In the genomic region with DNA sequence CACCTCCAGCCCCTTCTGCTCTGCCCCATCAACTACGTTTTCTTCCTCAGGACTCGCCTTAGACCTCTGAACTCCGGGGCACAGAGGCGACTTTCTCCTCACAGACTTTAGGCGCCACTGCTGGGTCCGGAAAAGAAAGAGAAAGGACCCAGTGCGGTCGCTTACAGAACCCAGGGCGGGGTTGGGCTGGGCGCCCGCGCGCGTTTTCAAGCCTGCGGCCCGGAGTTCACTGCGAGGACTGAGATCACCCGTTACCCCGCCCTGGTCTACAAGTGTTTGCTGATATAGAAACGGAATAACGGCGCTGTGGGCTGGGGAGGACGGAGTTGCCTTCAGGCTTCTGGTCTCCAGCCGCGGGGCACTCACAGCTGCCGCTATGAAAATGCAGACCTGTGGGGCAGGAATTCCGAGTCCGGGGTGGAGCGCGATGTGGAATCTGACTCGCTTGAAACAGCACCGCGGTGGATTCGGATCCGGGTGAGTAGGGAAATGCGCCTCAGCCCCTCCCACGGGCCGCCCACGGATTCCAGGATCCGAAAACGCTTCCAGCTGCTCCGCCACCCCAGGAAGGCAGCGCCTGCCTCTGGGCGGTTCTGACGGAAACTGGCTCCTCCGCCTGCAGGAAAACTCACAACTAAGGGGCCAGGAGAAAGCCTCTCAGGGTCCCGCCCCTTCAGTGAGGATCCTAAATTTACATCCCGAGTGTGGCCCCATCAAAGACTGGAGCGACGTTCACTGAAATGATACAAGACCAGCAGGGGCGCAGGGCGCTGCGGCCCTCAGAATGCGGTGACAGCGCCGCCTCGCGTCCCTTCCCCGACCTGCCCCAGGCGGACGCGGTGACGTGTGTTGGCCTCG, we compare ENCODE assay signal across 1 cellular context.
TF ChIP-seq lines count a peak whose summit lies in the region.

No MANE protein-coding gene starts in this region.

TF ChIP-seq in GM12878, 131 proteins besides CTCF, POLR2A, EP300 and RAD21 (continued from another document and continues in another):
- TF ChIP-seq, protein P1, sequence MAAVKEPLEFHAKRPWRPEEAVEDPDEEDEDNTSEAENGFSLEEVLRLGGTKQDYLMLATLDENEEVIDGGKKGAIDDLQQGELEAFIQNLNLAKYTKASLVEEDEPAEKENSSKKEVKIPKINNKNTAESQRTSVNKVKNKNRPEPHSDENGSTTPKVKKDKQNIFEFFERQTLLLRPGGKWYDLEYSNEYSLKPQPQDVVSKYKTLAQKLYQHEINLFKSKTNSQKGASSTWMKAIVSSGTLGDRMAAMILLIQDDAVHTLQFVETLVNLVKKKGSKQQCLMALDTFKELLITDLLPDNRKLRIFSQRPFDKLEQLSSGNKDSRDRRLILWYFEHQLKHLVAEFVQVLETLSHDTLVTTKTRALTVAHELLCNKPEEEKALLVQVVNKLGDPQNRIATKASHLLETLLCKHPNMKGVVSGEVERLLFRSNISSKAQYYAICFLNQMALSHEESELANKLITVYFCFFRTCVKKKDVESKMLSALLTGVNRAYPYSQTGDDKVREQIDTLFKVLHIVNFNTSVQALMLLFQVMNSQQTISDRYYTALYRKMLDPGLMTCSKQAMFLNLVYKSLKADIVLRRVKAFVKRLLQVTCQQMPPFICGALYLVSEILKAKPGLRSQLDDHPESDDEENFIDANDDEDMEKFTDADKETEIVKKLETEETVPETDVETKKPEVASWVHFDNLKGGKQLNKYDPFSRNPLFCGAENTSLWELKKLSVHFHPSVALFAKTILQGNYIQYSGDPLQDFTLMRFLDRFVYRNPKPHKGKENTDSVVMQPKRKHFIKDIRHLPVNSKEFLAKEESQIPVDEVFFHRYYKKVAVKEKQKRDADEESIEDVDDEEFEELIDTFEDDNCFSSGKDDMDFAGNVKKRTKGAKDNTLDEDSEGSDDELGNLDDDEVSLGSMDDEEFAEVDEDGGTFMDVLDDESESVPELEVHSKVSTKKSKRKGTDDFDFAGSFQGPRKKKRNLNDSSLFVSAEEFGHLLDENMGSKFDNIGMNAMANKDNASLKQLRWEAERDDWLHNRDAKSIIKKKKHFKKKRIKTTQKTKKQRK (IDR thresholded peaks at IDR 0.05; ENCODE audit: low read depth, low read length) = no peak
- TF ChIP-seq ZNF24 (IDR thresholded peaks at IDR 0.05) = no peak
- TF ChIP-seq, protein P2, sequence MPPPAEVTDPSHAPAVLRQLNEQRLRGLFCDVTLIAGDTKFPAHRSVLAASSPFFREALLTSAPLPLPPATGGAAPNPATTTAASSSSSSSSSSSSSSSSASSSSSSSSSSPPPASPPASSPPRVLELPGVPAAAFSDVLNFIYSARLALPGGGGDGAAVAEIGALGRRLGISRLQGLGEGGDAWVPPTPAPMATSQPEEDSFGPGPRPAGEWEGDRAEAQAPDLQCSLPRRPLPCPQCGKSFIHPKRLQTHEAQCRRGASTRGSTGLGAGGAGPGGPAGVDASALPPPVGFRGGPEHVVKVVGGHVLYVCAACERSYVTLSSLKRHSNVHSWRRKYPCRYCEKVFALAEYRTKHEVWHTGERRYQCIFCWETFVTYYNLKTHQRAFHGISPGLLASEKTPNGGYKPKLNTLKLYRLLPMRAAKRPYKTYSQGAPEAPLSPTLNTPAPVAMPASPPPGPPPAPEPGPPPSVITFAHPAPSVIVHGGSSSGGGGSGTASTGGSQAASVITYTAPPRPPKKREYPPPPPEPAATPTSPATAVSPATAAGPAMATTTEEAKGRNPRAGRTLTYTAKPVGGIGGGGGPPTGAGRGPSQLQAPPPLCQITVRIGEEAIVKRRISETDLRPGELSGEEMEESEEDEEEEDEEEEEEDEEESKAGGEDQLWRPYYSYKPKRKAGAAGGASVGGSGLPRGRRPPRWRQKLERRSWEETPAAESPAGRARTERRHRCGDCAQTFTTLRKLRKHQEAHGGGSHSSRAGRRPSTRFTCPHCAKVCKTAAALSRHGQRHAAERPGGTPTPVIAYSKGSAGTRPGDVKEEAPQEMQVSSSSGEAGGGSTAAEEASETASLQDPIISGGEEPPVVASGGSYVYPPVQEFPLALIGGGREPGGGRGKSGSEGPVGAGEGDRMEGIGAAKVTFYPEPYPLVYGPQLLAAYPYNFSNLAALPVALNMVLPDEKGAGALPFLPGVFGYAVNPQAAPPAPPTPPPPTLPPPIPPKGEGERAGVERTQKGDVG (CRISPR knock-in tag; IDR thresholded peaks at IDR 0.05) = no peak
- no peak for TF ChIP-seq MEF2A (IDR thresholded peaks at IDR 0.05; ENCODE audit: insufficient read depth, low read depth, low read length)
- TF ChIP-seq ZNF384 (IDR thresholded peaks at IDR 0.05; ENCODE audit: borderline replicate concordance, low read depth, low read length) = no peak
- 0 out of 2 replicates have a peak, but pooled peaks have one; percentile 42 for TF ChIP-seq RCOR1 (conservative IDR thresholded peaks at IDR 0.05; ENCODE audit: low read depth, low read length)
- TF ChIP-seq, protein P3, sequence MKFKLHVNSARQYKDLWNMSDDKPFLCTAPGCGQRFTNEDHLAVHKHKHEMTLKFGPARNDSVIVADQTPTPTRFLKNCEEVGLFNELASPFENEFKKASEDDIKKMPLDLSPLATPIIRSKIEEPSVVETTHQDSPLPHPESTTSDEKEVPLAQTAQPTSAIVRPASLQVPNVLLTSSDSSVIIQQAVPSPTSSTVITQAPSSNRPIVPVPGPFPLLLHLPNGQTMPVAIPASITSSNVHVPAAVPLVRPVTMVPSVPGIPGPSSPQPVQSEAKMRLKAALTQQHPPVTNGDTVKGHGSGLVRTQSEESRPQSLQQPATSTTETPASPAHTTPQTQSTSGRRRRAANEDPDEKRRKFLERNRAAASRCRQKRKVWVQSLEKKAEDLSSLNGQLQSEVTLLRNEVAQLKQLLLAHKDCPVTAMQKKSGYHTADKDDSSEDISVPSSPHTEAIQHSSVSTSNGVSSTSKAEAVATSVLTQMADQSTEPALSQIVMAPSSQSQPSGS (IDR thresholded peaks at IDR 0.05; ENCODE audit: low read length) = no peak
- no peak for TF ChIP-seq KDM1A (IDR thresholded peaks at IDR 0.05; ENCODE audit: borderline replicate concordance)
- TF ChIP-seq SREBF2 (IDR thresholded peaks at IDR 0.05; ENCODE audit: low read length) = no peak
- TF ChIP-seq NFXL1 (IDR thresholded peaks at IDR 0.05; ENCODE audit: borderline replicate concordance) = no peak
- TF ChIP-seq POU2F2 (IDR thresholded peaks at IDR 0.05; ENCODE audit: borderline replicate concordance, low read depth, low read length) = peak; percentile 62; the same call in 1 of the 3 replicates
- TF ChIP-seq, protein P4, sequence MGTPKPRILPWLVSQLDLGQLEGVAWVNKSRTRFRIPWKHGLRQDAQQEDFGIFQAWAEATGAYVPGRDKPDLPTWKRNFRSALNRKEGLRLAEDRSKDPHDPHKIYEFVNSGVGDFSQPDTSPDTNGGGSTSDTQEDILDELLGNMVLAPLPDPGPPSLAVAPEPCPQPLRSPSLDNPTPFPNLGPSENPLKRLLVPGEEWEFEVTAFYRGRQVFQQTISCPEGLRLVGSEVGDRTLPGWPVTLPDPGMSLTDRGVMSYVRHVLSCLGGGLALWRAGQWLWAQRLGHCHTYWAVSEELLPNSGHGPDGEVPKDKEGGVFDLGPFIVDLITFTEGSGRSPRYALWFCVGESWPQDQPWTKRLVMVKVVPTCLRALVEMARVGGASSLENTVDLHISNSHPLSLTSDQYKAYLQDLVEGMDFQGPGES (IDR thresholded peaks at IDR 0.05) = peak; percentile 27; the same call in 1 of the 2 replicates
- TF ChIP-seq WRNIP1 (IDR thresholded peaks at IDR 0.05; ENCODE audit: borderline replicate concordance, low read depth, low read length) = no peak
- TF ChIP-seq, protein P5, sequence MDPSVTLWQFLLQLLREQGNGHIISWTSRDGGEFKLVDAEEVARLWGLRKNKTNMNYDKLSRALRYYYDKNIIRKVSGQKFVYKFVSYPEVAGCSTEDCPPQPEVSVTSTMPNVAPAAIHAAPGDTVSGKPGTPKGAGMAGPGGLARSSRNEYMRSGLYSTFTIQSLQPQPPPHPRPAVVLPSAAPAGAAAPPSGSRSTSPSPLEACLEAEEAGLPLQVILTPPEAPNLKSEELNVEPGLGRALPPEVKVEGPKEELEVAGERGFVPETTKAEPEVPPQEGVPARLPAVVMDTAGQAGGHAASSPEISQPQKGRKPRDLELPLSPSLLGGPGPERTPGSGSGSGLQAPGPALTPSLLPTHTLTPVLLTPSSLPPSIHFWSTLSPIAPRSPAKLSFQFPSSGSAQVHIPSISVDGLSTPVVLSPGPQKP (IDR thresholded peaks at IDR 0.05; ENCODE audit: low read depth, low read length) = no peak
- no peak for TF ChIP-seq KAT2A (conservative IDR thresholded peaks at IDR 0.05; ENCODE audit: control insufficient read depth, low read depth, low read length)
- TF ChIP-seq SIN3A (IDR thresholded peaks at IDR 0.05; ENCODE audit: low read depth, low read length) = no peak; the same call in 1 of the 2 replicates
- no peak for TF ChIP-seq ASH2L (IDR thresholded peaks at IDR 0.05; ENCODE audit: borderline replicate concordance, low read depth)
- 0 out of 2 replicates have a peak, but pooled peaks have one; percentile 42 for TF ChIP-seq TARDBP (IDR thresholded peaks at IDR 0.05; ENCODE audit: borderline replicate concordance)
- TF ChIP-seq, protein P6, sequence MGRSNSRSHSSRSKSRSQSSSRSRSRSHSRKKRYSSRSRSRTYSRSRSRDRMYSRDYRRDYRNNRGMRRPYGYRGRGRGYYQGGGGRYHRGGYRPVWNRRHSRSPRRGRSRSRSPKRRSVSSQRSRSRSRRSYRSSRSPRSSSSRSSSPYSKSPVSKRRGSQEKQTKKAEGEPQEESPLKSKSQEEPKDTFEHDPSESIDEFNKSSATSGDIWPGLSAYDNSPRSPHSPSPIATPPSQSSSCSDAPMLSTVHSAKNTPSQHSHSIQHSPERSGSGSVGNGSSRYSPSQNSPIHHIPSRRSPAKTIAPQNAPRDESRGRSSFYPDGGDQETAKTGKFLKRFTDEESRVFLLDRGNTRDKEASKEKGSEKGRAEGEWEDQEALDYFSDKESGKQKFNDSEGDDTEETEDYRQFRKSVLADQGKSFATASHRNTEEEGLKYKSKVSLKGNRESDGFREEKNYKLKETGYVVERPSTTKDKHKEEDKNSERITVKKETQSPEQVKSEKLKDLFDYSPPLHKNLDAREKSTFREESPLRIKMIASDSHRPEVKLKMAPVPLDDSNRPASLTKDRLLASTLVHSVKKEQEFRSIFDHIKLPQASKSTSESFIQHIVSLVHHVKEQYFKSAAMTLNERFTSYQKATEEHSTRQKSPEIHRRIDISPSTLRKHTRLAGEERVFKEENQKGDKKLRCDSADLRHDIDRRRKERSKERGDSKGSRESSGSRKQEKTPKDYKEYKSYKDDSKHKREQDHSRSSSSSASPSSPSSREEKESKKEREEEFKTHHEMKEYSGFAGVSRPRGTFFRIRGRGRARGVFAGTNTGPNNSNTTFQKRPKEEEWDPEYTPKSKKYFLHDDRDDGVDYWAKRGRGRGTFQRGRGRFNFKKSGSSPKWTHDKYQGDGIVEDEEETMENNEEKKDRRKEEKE (IDR thresholded peaks at IDR 0.05) = no peak
- no peak for TF ChIP-seq SUPT20H (IDR thresholded peaks at IDR 0.05; ENCODE audit: borderline replicate concordance, control insufficient read depth, low read depth, low read length)
- TF ChIP-seq, protein P7, sequence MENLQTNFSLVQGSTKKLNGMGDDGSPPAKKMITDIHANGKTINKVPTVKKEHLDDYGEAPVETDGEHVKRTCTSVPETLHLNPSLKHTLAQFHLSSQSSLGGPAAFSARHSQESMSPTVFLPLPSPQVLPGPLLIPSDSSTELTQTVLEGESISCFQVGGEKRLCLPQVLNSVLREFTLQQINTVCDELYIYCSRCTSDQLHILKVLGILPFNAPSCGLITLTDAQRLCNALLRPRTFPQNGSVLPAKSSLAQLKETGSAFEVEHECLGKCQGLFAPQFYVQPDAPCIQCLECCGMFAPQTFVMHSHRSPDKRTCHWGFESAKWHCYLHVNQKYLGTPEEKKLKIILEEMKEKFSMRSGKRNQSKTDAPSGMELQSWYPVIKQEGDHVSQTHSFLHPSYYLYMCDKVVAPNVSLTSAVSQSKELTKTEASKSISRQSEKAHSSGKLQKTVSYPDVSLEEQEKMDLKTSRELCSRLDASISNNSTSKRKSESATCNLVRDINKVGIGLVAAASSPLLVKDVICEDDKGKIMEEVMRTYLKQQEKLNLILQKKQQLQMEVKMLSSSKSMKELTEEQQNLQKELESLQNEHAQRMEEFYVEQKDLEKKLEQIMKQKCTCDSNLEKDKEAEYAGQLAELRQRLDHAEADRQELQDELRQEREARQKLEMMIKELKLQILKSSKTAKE (IDR thresholded peaks at IDR 0.05; ENCODE audit: low read depth, poor library complexity, severe bottlenecking) = no peak
- TF ChIP-seq, protein P8, sequence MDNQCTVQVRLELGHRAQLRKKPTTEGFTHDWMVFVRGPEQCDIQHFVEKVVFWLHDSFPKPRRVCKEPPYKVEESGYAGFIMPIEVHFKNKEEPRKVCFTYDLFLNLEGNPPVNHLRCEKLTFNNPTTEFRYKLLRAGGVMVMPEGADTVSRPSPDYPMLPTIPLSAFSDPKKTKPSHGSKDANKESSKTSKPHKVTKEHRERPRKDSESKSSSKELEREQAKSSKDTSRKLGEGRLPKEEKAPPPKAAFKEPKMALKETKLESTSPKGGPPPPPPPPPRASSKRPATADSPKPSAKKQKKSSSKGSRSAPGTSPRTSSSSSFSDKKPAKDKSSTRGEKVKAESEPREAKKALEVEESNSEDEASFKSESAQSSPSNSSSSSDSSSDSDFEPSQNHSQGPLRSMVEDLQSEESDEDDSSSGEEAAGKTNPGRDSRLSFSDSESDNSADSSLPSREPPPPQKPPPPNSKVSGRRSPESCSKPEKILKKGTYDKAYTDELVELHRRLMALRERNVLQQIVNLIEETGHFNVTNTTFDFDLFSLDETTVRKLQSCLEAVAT (IDR thresholded peaks at IDR 0.05) = no peak
- TF ChIP-seq, protein P9, sequence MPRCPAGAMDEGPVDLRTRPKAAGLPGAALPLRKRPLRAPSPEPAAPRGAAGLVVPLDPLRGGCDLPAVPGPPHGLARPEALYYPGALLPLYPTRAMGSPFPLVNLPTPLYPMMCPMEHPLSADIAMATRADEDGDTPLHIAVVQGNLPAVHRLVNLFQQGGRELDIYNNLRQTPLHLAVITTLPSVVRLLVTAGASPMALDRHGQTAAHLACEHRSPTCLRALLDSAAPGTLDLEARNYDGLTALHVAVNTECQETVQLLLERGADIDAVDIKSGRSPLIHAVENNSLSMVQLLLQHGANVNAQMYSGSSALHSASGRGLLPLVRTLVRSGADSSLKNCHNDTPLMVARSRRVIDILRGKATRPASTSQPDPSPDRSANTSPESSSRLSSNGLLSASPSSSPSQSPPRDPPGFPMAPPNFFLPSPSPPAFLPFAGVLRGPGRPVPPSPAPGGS (IDR thresholded peaks at IDR 0.05; ENCODE audit: borderline replicate concordance, insufficient read depth, low read depth, low read length, poor library complexity, severe bottlenecking) = no peak
- no peak for TF ChIP-seq CEBPB (IDR thresholded peaks at IDR 0.05; ENCODE audit: borderline replicate concordance in 1 of 2, low read depth in 2 of 2, low read length in 2 of 2)
- no peak for TF ChIP-seq ZBED1 (IDR thresholded peaks at IDR 0.05; ENCODE audit: borderline replicate concordance)
- no peak for TF ChIP-seq RBBP5 (conservative IDR thresholded peaks at IDR 0.05)
- TF ChIP-seq, protein P10, sequence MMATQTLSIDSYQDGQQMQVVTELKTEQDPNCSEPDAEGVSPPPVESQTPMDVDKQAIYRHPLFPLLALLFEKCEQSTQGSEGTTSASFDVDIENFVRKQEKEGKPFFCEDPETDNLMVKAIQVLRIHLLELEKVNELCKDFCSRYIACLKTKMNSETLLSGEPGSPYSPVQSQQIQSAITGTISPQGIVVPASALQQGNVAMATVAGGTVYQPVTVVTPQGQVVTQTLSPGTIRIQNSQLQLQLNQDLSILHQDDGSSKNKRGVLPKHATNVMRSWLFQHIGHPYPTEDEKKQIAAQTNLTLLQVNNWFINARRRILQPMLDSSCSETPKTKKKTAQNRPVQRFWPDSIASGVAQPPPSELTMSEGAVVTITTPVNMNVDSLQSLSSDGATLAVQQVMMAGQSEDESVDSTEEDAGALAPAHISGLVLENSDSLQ (IDR thresholded peaks at IDR 0.05) = peak; percentile 46; the same call in 1 of the 2 replicates
- TF ChIP-seq BACH1 (IDR thresholded peaks at IDR 0.05; ENCODE audit: borderline replicate concordance) = no peak
- no peak for TF ChIP-seq SMAD5 (IDR thresholded peaks at IDR 0.05; ENCODE audit: low read depth)
- no peak for TF ChIP-seq JUNB (IDR thresholded peaks at IDR 0.05)
- TF ChIP-seq SIX5 (IDR thresholded peaks at IDR 0.05; ENCODE audit: low read depth, low read length, severe bottlenecking) = no peak
- no peak for TF ChIP-seq NR2C2 (IDR thresholded peaks at IDR 0.05; ENCODE audit: borderline replicate concordance, control insufficient read depth, insufficient read length, low read depth)
